Comparison of ENCODE assay signal across 8 cellular contexts in the genomic region with DNA sequence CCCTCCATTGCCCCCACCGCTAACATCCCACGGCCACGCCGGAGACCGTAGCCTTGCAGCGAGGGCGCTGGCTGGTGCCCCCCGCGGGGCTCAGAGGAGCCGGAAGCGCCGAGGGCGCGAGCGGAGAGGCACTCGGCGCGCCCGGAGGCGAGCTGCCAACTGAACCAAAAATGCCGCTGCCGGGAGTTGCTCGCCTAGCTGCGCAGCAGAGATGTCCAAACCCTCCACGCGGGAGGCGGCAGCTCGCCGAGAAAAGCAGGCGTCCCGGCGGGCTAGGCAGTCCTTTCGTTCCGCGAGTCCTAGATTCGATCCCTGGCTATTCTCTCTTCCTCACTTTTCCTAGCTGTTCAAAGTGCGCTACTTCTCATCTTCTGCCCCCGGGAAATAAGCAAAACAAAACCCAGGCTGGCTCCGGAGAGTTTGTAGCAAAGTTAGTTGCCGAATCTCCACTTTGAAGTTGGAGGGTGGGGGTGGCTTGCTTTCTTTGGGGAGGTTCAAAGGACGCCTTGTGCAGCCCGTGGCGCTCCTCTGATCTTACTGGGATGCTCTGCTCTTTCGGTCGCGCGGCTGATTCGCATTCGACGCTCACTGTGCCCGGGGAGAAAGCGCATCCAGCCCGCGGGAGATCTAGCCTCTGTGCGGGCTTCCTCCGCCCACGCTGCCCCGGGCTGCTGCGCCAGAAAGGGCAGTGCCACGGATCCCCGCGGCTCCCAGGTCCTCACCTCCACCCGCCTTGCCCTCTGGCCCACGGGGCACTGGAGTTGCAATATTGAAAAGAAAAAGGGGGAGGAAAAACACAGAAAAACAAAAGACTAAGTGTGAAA.
DNase-seq lines count a peak whose midpoint lies in the region; ATAC-seq and TF ChIP-seq lines count a peak whose summit lies in the region.

No MANE protein-coding gene starts in this region.

- peaks cover 0 to 41% (median 37%) of the 10 kb centered on the region in 5 donors for H3K4me1 ChIP-seq in subcutaneous abdominal adipose tissue (ENCODE audit: control insufficient read depth in 5 of 5, insufficient read depth in 5 of 5, low read length in 5 of 5)

- H3K27ac ChIP-seq in brain microvascular endothelial cell (no peak overlapping the region), subcutaneous abdominal adipose tissue (ENCODE audit: low read depth, low read length) (no peak overlapping the region)

- H3K27me3 ChIP-seq in brain microvascular endothelial cell (replicated peaks): peaks cover 34% of the 10 kb centered on the region
- peaks cover 80 to 99% (median 92%) of the 10 kb centered on the region in 5 donors for H3K27me3 ChIP-seq in subcutaneous abdominal adipose tissue (ENCODE audit: control insufficient read depth in 5 of 5, insufficient read depth in 4 of 5, low read length in 5 of 5)

- in situ Hi-C loops in brain microvascular endothelial cell (cut with HindIII; ENCODE audit: low pct_ligation_motif_present, low sequenced_read_pairs): no loop called here
- in situ Hi-C loops in GM13977 (cut with MboI; ENCODE audit: low pct_unique_long_range_greater_than_20kb, low sequenced_read_pairs, unreplicated experiment): no loop called here

- H3K9ac ChIP-seq in subcutaneous abdominal adipose tissue (ENCODE audit: low read length in 5 of 5): peak overlapping the region in 1 of 5 donors; percentile 30

- ATAC-seq in GM19023 (IDR thresholded peaks at IDR 0.05; ENCODE audit: unreplicated experiment): no peak

- H3K4me3 ChIP-seq in brain microvascular endothelial cell (ENCODE audit: low read depth, low read length): peak overlapping the region; percentile 68
- H3K4me3 ChIP-seq in subcutaneous abdominal adipose tissue (ENCODE audit: low read depth in 1 of 5, low read length in 5 of 5): peak overlapping the region; percentile 42 to 70 (median 59)

- H3K36me3 ChIP-seq in brain microvascular endothelial cell (replicated peaks) (no peaks in the 10 kb centered on the region), subcutaneous abdominal adipose tissue (ENCODE audit: control insufficient read depth in 5 of 5, insufficient read depth in 5 of 5, low read length in 5 of 5) (no peaks in the 10 kb centered on the region)

- H3K9me3 ChIP-seq in subcutaneous abdominal adipose tissue (ENCODE audit: control insufficient read depth in 5 of 5, low read length in 5 of 5): no peaks in the 10 kb centered on the region

- peak; percentile 47 for DNase-seq in EH (ENCODE audit: low read depth)
- DNase-seq in NCI-H1105 treated with DMSO at 0.1 percent for 48 hours (lab: John Stamatoyannopoulos, UW): peak; percentile 38
- DNase-seq in brain microvascular endothelial cell: no peak
- peak; percentile 18 for DNase-seq in kidney tubule cell (ENCODE audit: low spot score)
- no peak for DNase-seq in GM13977 (ENCODE audit: low spot score)
- DNase-seq in activated CD4-positive, CD25-positive, alpha-beta regulatory T cell (lab: John Stamatoyannopoulos, UW): no peak

- no peak for TF ChIP-seq CTCF in brain microvascular endothelial cell (IDR thresholded peaks at IDR 0.05; ENCODE audit: low read depth, low read length, missing control alignments)
- TF ChIP-seq CTCF in GM13977 (IDR thresholded peaks at IDR 0.05; ENCODE audit: extremely low read depth, insufficient read depth, missing control alignments): no peak

Comparison
In these comparisons a context has a peak if more than half of its experiments do, and no peak if none do; other contexts are left out.
1. DNase-seq: peak in EH (single experiment), NCI-H1105 treated with DMSO at 0.1 percent for 48 hours (single experiment) and kidney tubule cell (single experiment); none in brain microvascular endothelial cell (single experiment), GM13977 (single experiment) and activated CD4-positive, CD25-positive, alpha-beta regulatory T cell (0 of 4).